In the genomic region with DNA sequence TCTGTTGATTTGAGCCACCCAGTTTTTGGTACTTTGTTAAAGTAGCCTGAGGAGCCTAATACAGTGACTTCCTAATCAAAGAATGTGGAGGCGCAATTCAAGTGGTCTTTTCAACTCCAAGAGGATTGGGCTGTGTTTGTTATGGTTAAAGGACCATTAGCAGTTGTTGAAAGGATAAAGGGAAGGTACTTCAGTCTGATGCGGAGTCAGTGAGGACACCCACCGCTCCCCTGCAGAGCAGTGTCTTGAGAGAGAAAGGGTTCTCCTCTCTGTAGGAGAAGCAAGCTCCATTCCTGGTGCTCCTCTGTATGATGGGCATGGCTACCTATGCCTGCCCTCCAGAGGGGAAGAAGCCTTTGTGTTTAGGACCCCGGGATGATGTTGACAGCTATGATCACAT, we compare ENCODE assay signal across 18 cellular contexts.
"Had no signal": no experiment of that assay in that cellular context is flagged by ENCODE, and none has a peak within 500 bp of the region (broad histone marks: within the 10 kb centered on the region; RNA-seq: fewer than 3 reads in every experiment).

No MANE protein-coding gene starts in this region.

- DNase-seq: cortex of kidney; dorsolateral prefrontal cortex; effector CD8-positive, alpha-beta T cell; gastrocnemius medialis; heart right ventricle; hypothalamus; kidney glomerular epithelial cell; naive thymus-derived CD4-positive, alpha-beta T cell; nephron progenitor cell; sigmoid colon; stimulated activated CD4-positive, alpha-beta T cell treated with anti-CD3 and anti-CD28 coated beads, Interleukin-2, amount 100 ng/mL, for 24 hours; stimulated activated CD4-positive, alpha-beta T cell treated with anti-CD3 and anti-CD28 coated beads, Interleukin-4, amount 100 ng/mL, for 4 hours; stimulated activated naive CD4-positive, alpha-beta T cell had no signal

- FAIRE-seq: endometrium, islet of Langerhans, urothelium cell line had no signal

- H3K27ac ChIP-seq: dorsolateral prefrontal cortex, gastrocnemius medialis, heart right ventricle, sigmoid colon, skin epidermis had no signal

- ATAC-seq: esophagus mucosa; gastrocnemius medialis; heart right ventricle; naive thymus-derived CD4-positive, alpha-beta T cell had no signal

- H3K4me1 ChIP-seq: gastrocnemius medialis, heart right ventricle, sigmoid colon had no signal

- H3K27me3 ChIP-seq: dorsolateral prefrontal cortex, gastrocnemius medialis, heart right ventricle, sigmoid colon had no signal

- H3K4me3 ChIP-seq: dorsolateral prefrontal cortex, gastrocnemius medialis, heart right ventricle, sigmoid colon, skin epidermis had no signal

- H3K36me3 ChIP-seq: gastrocnemius medialis, heart right ventricle, sigmoid colon had no signal

- H3K9me3 ChIP-seq: gastrocnemius medialis, heart right ventricle, sigmoid colon had no signal
